ENCODE assay signal across 2 cellular contexts in genomic region chr4:137664055-137664405, GRCh38.
TF ChIP-seq lines count a peak whose summit lies in the region.

No MANE protein-coding gene starts in this region.

TF ChIP-seq in HCT116, 20 proteins besides CTCF, POLR2A, EP300 and RAD21 (continued from another document):
- TF ChIP-seq SIN3A (IDR thresholded peaks at IDR 0.05; ENCODE audit: low read depth) (no peak), EZH2phosphoT487 (IDR thresholded peaks at IDR 0.05; ENCODE audit: borderline replicate concordance) (no peak), EZH2 (IDR thresholded peaks at IDR 0.05) (no peak), REST (IDR thresholded peaks at IDR 0.05; ENCODE audit: low read depth) (no peak)

TF ChIP-seq in SK-N-SH treated with all-trans-retinoic acid at 6 μM for 48 hours, 23 proteins besides CTCF, POLR2A, EP300 and RAD21 (continued from another document):
- no peak for TF ChIP-seq TSHZ2 (CRISPR knock-in tag; IDR thresholded peaks at IDR 0.05)
- no peak for TF ChIP-seq ZNF8 (CRISPR knock-in tag; IDR thresholded peaks at IDR 0.05)
- no peak for TF ChIP-seq CREB5 (CRISPR knock-in tag; IDR thresholded peaks at IDR 0.05; ENCODE audit: low read depth)
TF ChIP-seq in SK-N-SH treated with all-trans-retinoic acid at 6 μM for 48 hours: peak in this region for 0.
